ENCODE assay signal across 15 cellular contexts in the genomic region with DNA sequence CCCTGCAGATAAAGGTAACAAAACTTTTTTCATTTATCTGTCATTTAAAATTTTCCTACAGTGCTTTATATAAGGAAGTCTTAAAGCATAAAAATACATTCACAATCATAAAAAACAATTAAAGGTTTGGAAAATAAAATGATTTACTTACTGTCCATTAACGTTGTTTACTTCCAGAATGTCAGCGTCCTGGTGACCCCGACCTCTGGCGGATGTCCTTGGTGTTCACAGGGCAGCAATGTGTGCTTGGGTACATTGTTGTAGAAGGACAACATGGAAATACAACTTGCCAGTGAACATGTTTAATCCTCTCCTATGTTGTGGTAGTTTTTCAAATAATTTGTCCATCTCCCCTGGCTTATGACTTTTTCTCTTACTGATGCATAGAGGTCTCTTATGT.
DNase-seq lines count a peak whose midpoint lies in the region; ATAC-seq and TF ChIP-seq lines count a peak whose summit lies in the region.
"Had no signal": no experiment of that assay in that cellular context is flagged by ENCODE, and none has a peak within 500 bp of the region (broad histone marks: within the 10 kb centered on the region; RNA-seq: fewer than 3 reads in every experiment).

No MANE protein-coding gene starts in this region.

- H3K4me3 ChIP-seq in GM23338 = no peak overlapping the region
- H3K4me3 ChIP-seq in subcutaneous abdominal adipose tissue (ENCODE audit: low read depth in 1 of 5, low read length in 5 of 5) = no peak overlapping the region

- H3K4me2 ChIP-seq in GM23338 = no peak overlapping the region

- no peaks in the 10 kb centered on the region for H3K9me3 ChIP-seq in subcutaneous abdominal adipose tissue (ENCODE audit: control insufficient read depth in 5 of 5, low read length in 5 of 5)

- no peaks in the 10 kb centered on the region for H4K20me1 ChIP-seq in GM23338 (replicated peaks; ENCODE audit: insufficient read depth)

- no peak overlapping the region for H3K9ac ChIP-seq in subcutaneous abdominal adipose tissue (ENCODE audit: low read length in 5 of 5)

- H3K4me1 Mint-ChIP-seq in GM23338 = peaks cover 15% of the 10 kb centered on the region; the same call in 2 of the 3 replicates
- H3K4me1 Mint-ChIP-seq: B cell; CD4-positive, alpha-beta memory T cell had no signal

- TF ChIP-seq CTCF in GM23338 (conservative IDR thresholded peaks at IDR 0.05; ENCODE audit: low read depth in 2 of 2) (peak; percentile 44 to 56), LNCAP (IDR thresholded peaks at IDR 0.05) (peak; percentile 70), VCaP (conservative IDR thresholded peaks at IDR 0.05) (peak; percentile 50; the same call in 1 of the 2 replicates)

- H3K4me1 ChIP-seq in GM23338 (ENCODE audit: insufficient read depth) = peaks cover 6% of the 10 kb centered on the region; the same call in 1 of the 2 replicates
- H3K4me1 ChIP-seq in subcutaneous abdominal adipose tissue (ENCODE audit: control insufficient read depth in 5 of 5, insufficient read depth in 5 of 5, low read length in 5 of 5) = peaks cover 0 to 43% (median 32%) of the 10 kb centered on the region in 5 donors

- no peak overlapping the region for H3K27ac ChIP-seq in GM23338 (ENCODE audit: low read depth)
- H3K27ac ChIP-seq in VCaP = no peak overlapping the region
- peak overlapping the region; percentile 91 for H3K27ac ChIP-seq in subcutaneous abdominal adipose tissue (ENCODE audit: low read depth, low read length)

- peaks cover 10% of the 10 kb centered on the region for H3K27me3 Mint-ChIP-seq in GM23338 (ENCODE audit: insufficient read depth, low read depth, poor library complexity)
- H3K27me3 Mint-ChIP-seq: B cell; CD4-positive, alpha-beta memory T cell had no signal

- DNase-seq in GM23338 (ENCODE audit: low spot score) = no peak
- no peak for DNase-seq in medulla oblongata (ENCODE audit: extremely low spot score)
- DNase-seq in NCI-H2196 (lab: John Stamatoyannopoulos, UW; ENCODE audit: unreplicated experiment) = no peak
- no peak for DNase-seq in NCI-H1694 treated with DMSO at 0.1 percent for 48 hours (lab: John Stamatoyannopoulos, UW)
- DNase-seq: C1 segment of cervical spinal cord; CD4-positive, alpha-beta memory T cell; COR-L47; DMS153; DMS79 treated with DMSO at 0.1 percent for 48 hours; EL had no signal

- H3K27me3 ChIP-seq in GM23338 (ENCODE audit: insufficient read depth) = no peaks in the 10 kb centered on the region
- H3K27me3 ChIP-seq in subcutaneous abdominal adipose tissue (ENCODE audit: control insufficient read depth in 5 of 5, insufficient read depth in 4 of 5, low read length in 5 of 5) = peaks cover 0 to 4% (median 0%) of the 10 kb centered on the region in 5 donors

- H3F3A ChIP-seq in GM23338 (replicated peaks; ENCODE audit: low read depth) = no peaks in the 10 kb centered on the region

- H3K9me3 Mint-ChIP-seq in GM23338 = peaks cover 77% of the 10 kb centered on the region

- H3K27ac Mint-ChIP-seq in GM23338 = no peak overlapping the region
- H3K27ac Mint-ChIP-seq: B cell; CD4-positive, alpha-beta memory T cell had no signal

- H2AFZ ChIP-seq in GM23338 = no peak overlapping the region

- H3K36me3 Mint-ChIP-seq in GM23338 (ENCODE audit: low read depth) = peaks cover 5% of the 10 kb centered on the region; the same call in 2 of the 3 replicates
- H3K36me3 Mint-ChIP-seq: CD4-positive, alpha-beta memory T cell had no signal

- H3K36me3 ChIP-seq in GM23338 (ENCODE audit: insufficient read depth) (no peaks in the 10 kb centered on the region), subcutaneous abdominal adipose tissue (ENCODE audit: control insufficient read depth in 5 of 5, insufficient read depth in 5 of 5, low read length in 5 of 5) (no peaks in the 10 kb centered on the region)

- no peaks in the 10 kb centered on the region for H3K9me2 ChIP-seq in GM23338 (ENCODE audit: insufficient read depth)

- H3K4me3 Mint-ChIP-seq in GM23338 = no peak overlapping the region
- H3K4me3 Mint-ChIP-seq: B cell; CD4-positive, alpha-beta memory T cell had no signal

- H3K79me2 ChIP-seq in GM23338 (replicated peaks; ENCODE audit: insufficient read depth) = no peaks in the 10 kb centered on the region

- ATAC-seq in GM23338 = no peak
- ATAC-seq: HCT116 had no signal

TF ChIP-seq in GM23338, 12 proteins besides CTCF, POLR2A, EP300 and RAD21 (continues in another document):
- no peak for TF ChIP-seq EZH2 (IDR thresholded peaks at IDR 0.05; ENCODE audit: low read depth, unreplicated experiment)
- TF ChIP-seq, protein P1, sequence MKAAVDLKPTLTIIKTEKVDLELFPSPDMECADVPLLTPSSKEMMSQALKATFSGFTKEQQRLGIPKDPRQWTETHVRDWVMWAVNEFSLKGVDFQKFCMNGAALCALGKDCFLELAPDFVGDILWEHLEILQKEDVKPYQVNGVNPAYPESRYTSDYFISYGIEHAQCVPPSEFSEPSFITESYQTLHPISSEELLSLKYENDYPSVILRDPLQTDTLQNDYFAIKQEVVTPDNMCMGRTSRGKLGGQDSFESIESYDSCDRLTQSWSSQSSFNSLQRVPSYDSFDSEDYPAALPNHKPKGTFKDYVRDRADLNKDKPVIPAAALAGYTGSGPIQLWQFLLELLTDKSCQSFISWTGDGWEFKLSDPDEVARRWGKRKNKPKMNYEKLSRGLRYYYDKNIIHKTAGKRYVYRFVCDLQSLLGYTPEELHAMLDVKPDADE (IDR thresholded peaks at IDR 0.05) = no peak
- no peak for TF ChIP-seq STAT1 (IDR thresholded peaks at IDR 0.05; ENCODE audit: unreplicated experiment)
- TF ChIP-seq, protein P2, sequence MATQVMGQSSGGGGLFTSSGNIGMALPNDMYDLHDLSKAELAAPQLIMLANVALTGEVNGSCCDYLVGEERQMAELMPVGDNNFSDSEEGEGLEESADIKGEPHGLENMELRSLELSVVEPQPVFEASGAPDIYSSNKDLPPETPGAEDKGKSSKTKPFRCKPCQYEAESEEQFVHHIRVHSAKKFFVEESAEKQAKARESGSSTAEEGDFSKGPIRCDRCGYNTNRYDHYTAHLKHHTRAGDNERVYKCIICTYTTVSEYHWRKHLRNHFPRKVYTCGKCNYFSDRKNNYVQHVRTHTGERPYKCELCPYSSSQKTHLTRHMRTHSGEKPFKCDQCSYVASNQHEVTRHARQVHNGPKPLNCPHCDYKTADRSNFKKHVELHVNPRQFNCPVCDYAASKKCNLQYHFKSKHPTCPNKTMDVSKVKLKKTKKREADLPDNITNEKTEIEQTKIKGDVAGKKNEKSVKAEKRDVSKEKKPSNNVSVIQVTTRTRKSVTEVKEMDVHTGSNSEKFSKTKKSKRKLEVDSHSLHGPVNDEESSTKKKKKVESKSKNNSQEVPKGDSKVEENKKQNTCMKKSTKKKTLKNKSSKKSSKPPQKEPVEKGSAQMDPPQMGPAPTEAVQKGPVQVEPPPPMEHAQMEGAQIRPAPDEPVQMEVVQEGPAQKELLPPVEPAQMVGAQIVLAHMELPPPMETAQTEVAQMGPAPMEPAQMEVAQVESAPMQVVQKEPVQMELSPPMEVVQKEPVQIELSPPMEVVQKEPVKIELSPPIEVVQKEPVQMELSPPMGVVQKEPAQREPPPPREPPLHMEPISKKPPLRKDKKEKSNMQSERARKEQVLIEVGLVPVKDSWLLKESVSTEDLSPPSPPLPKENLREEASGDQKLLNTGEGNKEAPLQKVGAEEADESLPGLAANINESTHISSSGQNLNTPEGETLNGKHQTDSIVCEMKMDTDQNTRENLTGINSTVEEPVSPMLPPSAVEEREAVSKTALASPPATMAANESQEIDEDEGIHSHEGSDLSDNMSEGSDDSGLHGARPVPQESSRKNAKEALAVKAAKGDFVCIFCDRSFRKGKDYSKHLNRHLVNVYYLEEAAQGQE (IDR thresholded peaks at IDR 0.05; ENCODE audit: unreplicated experiment) = no peak
- no peak for TF ChIP-seq JUNB (IDR thresholded peaks at IDR 0.05; ENCODE audit: unreplicated experiment)
- TF ChIP-seq ZNF114 (CRISPR knock-in tag; IDR thresholded peaks at IDR 0.05) = no peak
- no peak for TF ChIP-seq EZH2phosphoT487 (IDR thresholded peaks at IDR 0.05; ENCODE audit: unreplicated experiment)
- no peak for TF ChIP-seq POLR2AphosphoS5 (IDR thresholded peaks at IDR 0.05; ENCODE audit: low read depth)
